Comparison of ENCODE assay signal across 9 cellular contexts in the genomic region with DNA sequence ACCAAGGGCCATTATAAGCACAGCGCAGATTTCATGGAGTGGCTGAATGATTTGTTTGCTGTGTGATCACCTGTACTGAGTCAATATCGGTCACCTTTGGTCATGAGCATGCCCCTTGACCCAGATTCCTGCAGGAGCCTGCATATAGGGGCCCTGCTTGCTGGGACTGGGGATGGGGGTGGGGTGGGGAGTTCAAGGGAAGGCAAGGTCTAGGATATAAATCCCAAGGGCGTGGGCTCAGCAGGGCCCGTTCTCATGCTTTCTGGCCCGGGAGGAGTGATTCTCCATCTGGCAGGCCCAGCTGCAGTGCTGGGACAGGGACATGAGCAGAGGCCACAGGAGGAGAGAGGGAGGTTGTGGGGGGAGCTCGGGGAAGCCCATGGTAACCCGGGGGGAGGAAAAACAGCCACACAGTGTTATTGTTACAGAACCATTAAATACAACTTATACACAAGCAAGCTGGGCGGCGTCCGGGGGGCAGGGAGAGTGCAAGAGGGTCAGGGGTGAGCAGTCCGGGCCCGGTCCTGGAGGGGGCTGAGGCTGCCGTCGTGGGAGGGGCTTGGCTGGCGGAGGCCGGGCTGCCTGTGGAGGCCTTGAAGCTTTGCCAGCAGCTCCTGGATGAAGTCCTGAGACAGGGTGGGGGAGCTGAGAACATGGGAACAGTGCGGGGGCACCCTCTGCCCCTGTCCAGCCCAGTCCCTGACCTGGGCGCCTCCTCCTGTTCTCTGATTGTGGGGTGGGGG. TPM values are rescaled to one million over a fixed set of nuclear protein-coding genes. Genes with fewer than 3 reads are reported as not detected.
A peak's percentile ranks its signal among the peaks of the same experiment; 100 is the strongest.
DNase-seq lines count a peak whose midpoint lies in the region; ATAC-seq and TF ChIP-seq lines count a peak whose summit lies in the region.
"Had no signal": no experiment of that assay in that cellular context is flagged by ENCODE, and none has a peak within 500 bp of the region (broad histone marks: within the 10 kb centered on the region; RNA-seq: fewer than 3 reads in every experiment).

No MANE protein-coding gene starts in this region.

- peak overlapping the region; percentile 95 for H3K27ac Mint-ChIP-seq in chondrocyte (ENCODE audit: unreplicated experiment)
- H3K27ac Mint-ChIP-seq: T-cell had no signal

- intact Hi-C loops in left colon (cut with DNase I, micrococcal nuclease): loop anchor here in 1 of 2 donors (10.0 kb wide), 1 partner anchor 74 kb away; no protein-coding TSS in a partner anchor

- H3K9ac ChIP-seq in skeletal muscle tissue (ENCODE audit: low read depth in 1 of 3, low read length in 3 of 3): peak overlapping the region; percentile 0 to 68 (median 33)

- peaks cover 9 to 27% (median 25%) of the 10 kb centered on the region in 3 donors for H3K27me3 ChIP-seq in skeletal muscle tissue (ENCODE audit: control insufficient read depth in 3 of 3, insufficient read depth in 3 of 3, low read length in 3 of 3)

- peaks cover 78% of the 10 kb centered on the region for H3K4me1 Mint-ChIP-seq in chondrocyte (ENCODE audit: low read depth)

- H3K9me3 ChIP-seq in skeletal muscle tissue (ENCODE audit: control insufficient read depth in 3 of 3, low read length in 3 of 3): no peaks in the 10 kb centered on the region

- H3K36me3 Mint-ChIP-seq in chondrocyte (ENCODE audit: low read depth): peaks cover 7% of the 10 kb centered on the region
- H3K36me3 Mint-ChIP-seq: T-cell had no signal

- H3K36me3 ChIP-seq in skeletal muscle tissue (ENCODE audit: control insufficient read depth in 3 of 3, insufficient read depth in 3 of 3, low read length in 3 of 3): no peaks in the 10 kb centered on the region

- peaks cover 17 to 20% (median 17%) of the 10 kb centered on the region in 3 donors for H3K4me1 ChIP-seq in skeletal muscle tissue (ENCODE audit: control insufficient read depth in 3 of 3, insufficient read depth in 3 of 3, low read length in 3 of 3)

- H3K27ac ChIP-seq in skeletal muscle tissue (ENCODE audit: low read depth, low read length): peak overlapping the region; percentile 86

- DNase-seq in HuH-7 (ENCODE audit: low spot score) (peak; percentile 87), chondrocyte (ENCODE audit: low spot score) (no peak), left colon (peak; percentile 75 to 80)
- no peak for DNase-seq in activated CD4-positive, CD25-positive, alpha-beta regulatory T cell treated with anti-CD3 and anti-CD28 coated beads, Interleukin-2, amount 50 U/mL, for 72 hours
- DNase-seq in stimulated activated CD4-positive, alpha-beta T cell treated with anti-CD3 and anti-CD28 coated beads, Interleukin-15, amount 100 ng/mL, for 24 hours: no peak
- DNase-seq: T-cell had no signal

- no peaks in the 10 kb centered on the region for H3K9me3 Mint-ChIP-seq in chondrocyte (ENCODE audit: low read depth)
- H3K9me3 Mint-ChIP-seq: T-cell had no signal

- H3K4me3 Mint-ChIP-seq in chondrocyte (ENCODE audit: unreplicated experiment): peak overlapping the region; percentile 64
- H3K4me3 Mint-ChIP-seq: T-cell had no signal

- ATAC-seq in left colon: peak; percentile 85
- ATAC-seq in GM18873 (IDR thresholded peaks at IDR 0.05; ENCODE audit: low FRiP score, unreplicated experiment): no peak
- no peak for ATAC-seq in HG03095 (IDR thresholded peaks at IDR 0.05; ENCODE audit: unreplicated experiment)
- ATAC-seq: T-cell had no signal

- TF ChIP-seq CTCF in chondrocyte (IDR thresholded peaks at IDR 0.05): no peak

- H3K4me3 ChIP-seq in skeletal muscle tissue (ENCODE audit: low read length in 3 of 3): peak overlapping the region in 1 of 3 donors; percentile 0

- no peaks in the 10 kb centered on the region for H3K27me3 Mint-ChIP-seq in chondrocyte (ENCODE audit: low read depth)

RNA-seq across cellular contexts. Expression of a gene that starts 5.2 kb away (rescaled TPM):
- total RNA-seq in chondrocyte (132 to 297 TPM (median 295 TPM) in 3 replicates), left colon (10 to 100 TPM in 1 of 2 donors, 1 to 10 TPM in 1; 7.1 to 38.3 TPM), skeletal muscle tissue (2.6 TPM)

RNA-seq across cellular contexts. Expression of a gene that starts 13.4 kb away (rescaled TPM):
- total RNA-seq in chondrocyte (21.3 to 28.0 TPM (median 26.4 TPM) in 3 replicates), left colon (100 to 1,000 TPM; 852 to 964 TPM), skeletal muscle tissue (1.6 TPM)

RNA-seq across cellular contexts. Expression of a gene that starts 27.0 kb away (rescaled TPM):
- 2.1 to 4.8 TPM (median 2.4 TPM) in 3 replicates for total RNA-seq in chondrocyte
- total RNA-seq in left colon: not detected
- total RNA-seq in skeletal muscle tissue: 1.0 TPM
- total RNA-seq: T-cell had no signal

RNA-seq across cellular contexts. Expression of a gene that starts 53.1 kb away (rescaled TPM):
- total RNA-seq in chondrocyte: 2.0 to 5.2 TPM (median 2.0 TPM) in 3 replicates
- total RNA-seq in left colon: 100 to 1,000 TPM; 276 to 333 TPM
- not detected for total RNA-seq in skeletal muscle tissue

Comparison
In these comparisons a context has a peak if more than half of its experiments do, and no peak if none do; other contexts are left out.
1. DNase-seq: peak in HuH-7 (single experiment) and left colon (2 of 2); none in chondrocyte (single experiment), activated CD4-positive, CD25-positive, alpha-beta regulatory T cell treated with anti-CD3 and anti-CD28 coated beads, Interleukin-2, amount 50 U/mL, for 72 hours (single experiment) and stimulated activated CD4-positive, alpha-beta T cell treated with anti-CD3 and anti-CD28 coated beads, Interleukin-15, amount 100 ng/mL, for 24 hours (single experiment).
2. RNA of a gene that starts 13.4 kb away (total RNA-seq): 852 to 964 TPM in left colon; 21.3 to 28.0 TPM in chondrocyte and 1.6 TPM in skeletal muscle tissue (single experiment); every median in the first group is over 10 times any median in the second.